Comparison of ENCODE assay signal across 12 cellular contexts in genomic region chr11:34266987-34267386, GRCh38.
DNase-seq lines count a peak whose midpoint lies in the region; ATAC-seq and TF ChIP-seq lines count a peak whose summit lies in the region.
"Had no signal": no experiment of that assay in that cellular context is flagged by ENCODE, and none has a peak within 500 bp of the region (broad histone marks: within the 10 kb centered on the region; RNA-seq: fewer than 3 reads in every experiment).

No MANE protein-coding gene starts in this region.

- H3K9me3 ChIP-seq in mesodermal cell (ENCODE audit: control insufficient read depth, low read length) = no peaks in the 10 kb centered on the region
- H3K9me3 ChIP-seq in tibial nerve = no peaks in the 10 kb centered on the region

- DNase-seq in M059J (ENCODE audit: low read depth) (peak; percentile 61), dorsolateral prefrontal cortex (peak in 7 of 10 donors; percentile 37 to 60 (median 52)), tibial nerve (ENCODE audit: low spot score in 2 of 2) (no peak), DMS 273 treated with DMSO at 0.1 percent for 48 hours (lab: John Stamatoyannopoulos, UW) (no peak), HCEC 1CT (no peak)
- DNase-seq: activated CD4-positive, alpha-beta T cell treated with anti-CD3 and anti-CD28 coated beads, Interleukin-2, amount 50 U/mL, for 1 hour; activated naive CD4-positive, alpha-beta T cell; cortex of kidney; NCI-H1048; NCI-H774 had no signal

- no peak for TF ChIP-seq EP300 in tibial nerve (IDR thresholded peaks at IDR 0.05)

- H3K4me1 ChIP-seq in mesodermal cell (ENCODE audit: control insufficient read depth, insufficient read depth, low read length, poor library complexity, severe bottlenecking) (peaks cover 25% of the 10 kb centered on the region), tibial nerve (peaks cover 0 to 71% (median 29%) of the 10 kb centered on the region in 4 donors)

- H3K27ac ChIP-seq in dorsolateral prefrontal cortex (peak overlapping the region in 50 of 59 donors; percentile 16 to 89 (median 68)), mesodermal cell (ENCODE audit: low read depth, low read length, severe bottlenecking) (peak overlapping the region; percentile 78), tibial nerve (peak overlapping the region; percentile 29 to 87 (median 54))

- WGBS in mesodermal cell (ENCODE audit: insufficient coverage in 2 of 2), 2 experiments = 80 to 82% methylated on average over 8 of the region's 10 CpGs
- 17 to 24% methylated on average over 7 to 10 of the region's 10 CpGs for WGBS in tibial nerve, 2 donors

- H3K4me3 ChIP-seq in dorsolateral prefrontal cortex = peak overlapping the region in 13 of 59 donors; percentile 1 to 19 (median 7)
- H3K4me3 ChIP-seq in mesodermal cell (ENCODE audit: extremely low read depth, insufficient read depth, low read length, poor library complexity, severe bottlenecking) = no peak overlapping the region
- no peak overlapping the region for H3K4me3 ChIP-seq in tibial nerve

- intact Hi-C loops in dorsolateral prefrontal cortex (cut with DNase I) = loop anchor here (1.0 to 5.0 kb wide), 3 partner anchors 91 to 95 kb away; partner anchors contain the start of gene ABTB2 (in 2 of the 2)

- ATAC-seq in GM19452 (IDR thresholded peaks at IDR 0.05; ENCODE audit: unreplicated experiment) = no peak

- no peaks in the 10 kb centered on the region for H3K36me3 ChIP-seq in mesodermal cell (ENCODE audit: control insufficient read depth, insufficient read depth, low read length)
- H3K36me3 ChIP-seq in tibial nerve = no peaks in the 10 kb centered on the region

- TF ChIP-seq CTCF in dorsolateral prefrontal cortex (IDR thresholded peaks at IDR 0.05 in 54 of 56, conservative IDR thresholded peaks at IDR 0.05 in 2 of 56; ENCODE audit: low read depth in 1 of 56, partially characterized antibody in 56 of 56) (no peak), tibial nerve (IDR thresholded peaks at IDR 0.05) (no peak)

- TF ChIP-seq POLR2A in tibial nerve (IDR thresholded peaks at IDR 0.05) = no peak

- H3K27me3 ChIP-seq in dorsolateral prefrontal cortex = no peaks in the 10 kb centered on the region
- H3K27me3 ChIP-seq in tibial nerve = no peaks in the 10 kb centered on the region

Comparison
In these comparisons a context has a peak if more than half of its experiments do, and no peak if none do; other contexts are left out.
1. DNase-seq: peak in M059J (single experiment) and dorsolateral prefrontal cortex (7 of 10); none in tibial nerve (0 of 2), DMS 273 treated with DMSO at 0.1 percent for 48 hours (single experiment) and HCEC 1CT (single experiment).
2. Peak in every context shown above with its lines, with median percentiles within 50 percentile points of each other: H3K27ac ChIP-seq.